In genomic region chr17:48127371-48128051, GRCh38 we compare ENCODE assay signal across 11 cellular contexts. TPM values are rescaled to one million over a fixed set of nuclear protein-coding genes. Genes with fewer than 3 reads are reported as not detected.
DNase-seq lines count a peak whose midpoint lies in the region; ATAC-seq, FAIRE-seq and TF ChIP-seq lines count a peak whose summit lies in the region.
"Had no signal": no experiment of that assay in that cellular context is flagged by ENCODE, and none has a peak within 500 bp of the region (broad histone marks: within the 10 kb centered on the region; RNA-seq: fewer than 3 reads in every experiment).

No MANE protein-coding gene starts in this region.

- H2AFZ ChIP-seq in HCT116 (ENCODE audit: low read depth, low read length, poor library complexity, severe bottlenecking) (no peak overlapping the region), keratinocyte (ENCODE audit: control insufficient read depth, low read length) (no peak overlapping the region)

- no peaks in the 10 kb centered on the region for H3K9me3 ChIP-seq in HCT116 (ENCODE audit: control insufficient read depth in 1 of 2, insufficient read depth in 1 of 2, low read depth in 1 of 2, low read length in 2 of 2)
- no peaks in the 10 kb centered on the region for H3K9me3 ChIP-seq in keratinocyte (ENCODE audit: control insufficient read depth, low read depth, low read length)
- H3K9me3 ChIP-seq in heart right ventricle: no peaks in the 10 kb centered on the region
- H3K9me3 ChIP-seq: transverse colon had no signal

- POLR2A ChIA-PET in HCT116 (lab: Charles Lee): interaction anchor here (1.1 to 1.9 kb wide), 2 partner anchors 79 to 102 kb away, joined by 3 to 5 read pairs; partner anchors contain the start of gene NFE2L1

- ATAC-seq in HCT116: peak; percentile 91
- no peak for ATAC-seq in heart right ventricle
- ATAC-seq in HG03025 (IDR thresholded peaks at IDR 0.05; ENCODE audit: low FRiP score, unreplicated experiment): no peak

- no peaks in the 10 kb centered on the region for H4K20me1 ChIP-seq in HCT116 (ENCODE audit: insufficient read depth)
- no peaks in the 10 kb centered on the region for H4K20me1 ChIP-seq in keratinocyte (ENCODE audit: control insufficient read depth, extremely low read depth, insufficient read depth, low read length)

- no peak for TF ChIP-seq POLR2A in HCT116 (IDR thresholded peaks at IDR 0.05; ENCODE audit: borderline replicate concordance, extremely low read depth, insufficient read depth, insufficient read length)

- WGBS in heart right ventricle, 2 donors: 72 to 76% methylated on average over 9 of the region's 9 CpGs

- peak overlapping the region; percentile 20; the same call in 1 of the 2 replicates for H3K9ac ChIP-seq in HCT116 (ENCODE audit: low read length)
- no peak overlapping the region for H3K9ac ChIP-seq in keratinocyte (ENCODE audit: control insufficient read depth, extremely low read depth, insufficient read depth, low read length)

- intact Hi-C loops in HCT116 (cut with micrococcal nuclease) (loop anchor here (1.0 kb wide), 1 partner anchor 102 kb away; no protein-coding TSS in a partner anchor), heart right ventricle (cut with DNase I) (loop anchor here in 4 of 10 donors (5.0 kb wide), 3 partner anchors 45 to 100 kb away; no protein-coding TSS in a partner anchor)

- RAD21 ChIA-PET in HCT116 (lab: Charles Lee; ENCODE audit: low non-redundant PET in 1 of 2, low total read pairs in 2 of 2, uncharacterized antibody in 2 of 2, unreplicated experiment in 2 of 2): no interaction called here

- TF ChIP-seq CTCF in HCT116 (IDR thresholded peaks at IDR 0.05 in 2 of 3, conservative IDR thresholded peaks at IDR 0.05 in 1 of 3; ENCODE audit: borderline replicate concordance in 1 of 3, insufficient read depth in 1 of 3, low read depth in 2 of 3, low read length in 2 of 3): no peak
- TF ChIP-seq CTCF in keratinocyte (optimal IDR thresholded peaks at IDR 0.05 in 1 of 3, IDR thresholded peaks at IDR 0.05 in 1 of 3, conservative IDR thresholded peaks at IDR 0.05 in 1 of 3; ENCODE audit: extremely low read depth in 1 of 3, insufficient read depth in 2 of 3, low read length in 3 of 3): no peak
- no peak for TF ChIP-seq CTCF in heart right ventricle (IDR thresholded peaks at IDR 0.05)

- H3K4me3 ChIP-seq in HCT116 (replicated peaks in 1 of 2; ENCODE audit: low read depth in 1 of 2, low read length in 2 of 2) (peak overlapping the region in 1 of 2 experiments; percentile 2; a peak in 1 of 4 replicates), keratinocyte (ENCODE audit: control insufficient read depth in 2 of 3, extremely low read depth in 1 of 3, insufficient read depth in 2 of 3, low read depth in 1 of 3, low read length in 3 of 3) (peak overlapping the region in 1 of 3 experiments; percentile 3), heart right ventricle (no peak overlapping the region)
- H3K4me3 ChIP-seq: transverse colon had no signal

- H3K9me1 ChIP-seq in keratinocyte (ENCODE audit: control insufficient read depth, extremely low read depth, insufficient read depth, low read length): no peaks in the 10 kb centered on the region

- DNase-seq in AG20443 (ENCODE audit: low spot score) (peak; percentile 43), HCT116 (ENCODE audit: low read depth, low spot score) (peak; percentile 57), SW480 (ENCODE audit: low spot score) (peak; percentile 89), keratinocyte (ENCODE audit: low read depth, low spot score) (peak; percentile 68), cerebellum (ENCODE audit: low spot score) (no peak), heart right ventricle (no peak)
- no peak for DNase-seq in effector CD4-positive, alpha-beta T cell
- DNase-seq: COR-L47, transverse colon had no signal

- FAIRE-seq in keratinocyte (lab: Jason Lieb, UNC): peak; percentile 97
- FAIRE-seq: TTC549 had no signal

- CTCF ChIA-PET in HCT116 (lab: Charles Lee): interaction anchor here (11.1 kb wide), 1 partner anchor 101 kb away, joined by 171 read pairs; no protein-coding TSS in a partner anchor

- H3K9me2 ChIP-seq in HCT116 (ENCODE audit: insufficient read depth): no peaks in the 10 kb centered on the region

- 0 out of 2 replicates have a peak, but pooled peaks have one; percentile 8 for TF ChIP-seq RAD21 in HCT116 (IDR thresholded peaks at IDR 0.05; ENCODE audit: low read depth)

- peak overlapping the region; percentile 48; the same call in 1 of the 2 replicates for H3K27ac ChIP-seq in HCT116 (ENCODE audit: low read depth, low read length)
- peak overlapping the region; percentile 19 for H3K27ac ChIP-seq in keratinocyte (ENCODE audit: control insufficient read depth, insufficient read depth, low read length)
- no peak overlapping the region for H3K27ac ChIP-seq in heart right ventricle
- H3K27ac ChIP-seq: transverse colon had no signal

- H3K4me1 ChIP-seq in HCT116 (ENCODE audit: control insufficient read depth in 1 of 2, insufficient read depth in 2 of 2, low read length in 2 of 2) (peaks cover 16 to 22% of the 10 kb centered on the region in 2 experiments), keratinocyte (ENCODE audit: control insufficient read depth, extremely low read depth, insufficient read depth, low read length) (peaks cover 18% of the 10 kb centered on the region), heart right ventricle (peaks cover 0 to 9% (median 0%) of the 10 kb centered on the region in 9 donors)

- H3K27me3 ChIP-seq in HCT116 (ENCODE audit: insufficient read depth, low read length) (no peaks in the 10 kb centered on the region), keratinocyte (ENCODE audit: control insufficient read depth, extremely low read depth, insufficient read depth, low read length) (no peaks in the 10 kb centered on the region), heart right ventricle (peaks cover 0 to 3% (median 0%) of the 10 kb centered on the region in 7 donors)
- H3K27me3 ChIP-seq: transverse colon had no signal

- peaks cover 2 to 5% of the 10 kb centered on the region in 2 experiments; a peak in 3 of 4 replicates for H3K36me3 ChIP-seq in HCT116 (ENCODE audit: control insufficient read depth in 1 of 2, insufficient read depth in 2 of 2, low read length in 2 of 2)
- H3K36me3 ChIP-seq in keratinocyte (ENCODE audit: control insufficient read depth in 2 of 2, extremely low read depth in 1 of 2, insufficient read depth in 2 of 2, low read length in 2 of 2): peaks cover 0 to 7% of the 10 kb centered on the region in 2 experiments
- H3K36me3 ChIP-seq in heart right ventricle: peaks cover 0 to 45% (median 4%) of the 10 kb centered on the region in 9 donors

- no TSS peak for BruUV-seq in HCT116 (replicated peaks; lab: Mats Ljungman, UMichigan)

- no peaks in the 10 kb centered on the region for H3K79me2 ChIP-seq in HCT116 (ENCODE audit: insufficient read depth, low read length)
- H3K79me2 ChIP-seq in keratinocyte (ENCODE audit: control insufficient read depth, insufficient read depth, low read length): no peaks in the 10 kb centered on the region

- peak overlapping the region; percentile 55 for H3K4me2 ChIP-seq in HCT116 (ENCODE audit: low read length)
- H3K4me2 ChIP-seq in keratinocyte (ENCODE audit: control insufficient read depth, extremely low read depth, insufficient read depth, low read depth, low read length): peak overlapping the region; percentile 39

- dilution Hi-C loops in keratinocyte (cut with MboI; ENCODE audit: extremely low pct_ligation_motif_present, low sequenced_read_pairs): no loop called here

TF ChIP-seq in HCT116, 20 proteins besides CTCF, POLR2A, EP300 and RAD21 (continues in another document):
- TF ChIP-seq ZBTB33 (IDR thresholded peaks at IDR 0.05; ENCODE audit: extremely low read depth, insufficient replicate concordance, low read length): no peak
- TF ChIP-seq JUND (IDR thresholded peaks at IDR 0.05): peak; percentile 93

RNA-seq across cellular contexts. Expression of gene SNX11, which starts 19.9 kb away (rescaled TPM):
- 26.8 TPM for total RNA-seq in HCT116 (2021; ENCODE audit: unreplicated experiment)
- 15.4 and 20.6 TPM in 2 replicates for polyA plus RNA-seq in HCT116 (2012)
- 20.8 to 23.9 TPM (median 21.0 TPM) in 3 replicates for polyA plus RNA-seq in keratinocyte
- 3.6 TPM for polyA plus RNA-seq in keratinocyte (2011; ENCODE audit: low read depth)
- 16.1 and 19.0 TPM in 2 replicates for polyA plus RNA-seq in keratinocyte (2011; cell fraction: cytosol; rRNA removed)
- 20.9 and 21.5 TPM in 2 replicates for polyA plus RNA-seq in keratinocyte (2011; cell fraction: nucleus; rRNA removed)
- polyA plus RNA-seq in keratinocyte (2012; ENCODE audit: low replicate concordance): 16.2 and 19.5 TPM in 2 replicates
- 14.6 to 23.8 TPM (median 16.5 TPM) in 3 replicates for polyA minus RNA-seq in keratinocyte
- polyA minus RNA-seq in keratinocyte (2011; cell fraction: cytosol; rRNA and poly(A)+ RNA removed): 12.7 TPM
- 8.5 and 13.4 TPM in 2 replicates for polyA minus RNA-seq in keratinocyte (2011; cell fraction: nucleus; rRNA and poly(A)+ RNA removed)
- total RNA-seq in cerebellum: 8.7 TPM
- total RNA-seq in heart right ventricle: 10 to 100 TPM in 9 of 10 donors, 1 to 10 TPM in 1; 7.2 to 17.0 (median 12.3) TPM
- 10 to 100 TPM in 1 of 2 donors, 1 to 10 TPM in 1; 7.1 to 17.1 TPM for polyA plus RNA-seq in heart right ventricle

RNA-seq across cellular contexts. Expression of gene CBX1, which starts 26.2 kb away (rescaled TPM):
- total RNA-seq in HCT116 (2021; ENCODE audit: unreplicated experiment) (136 TPM), cerebellum (65.9 TPM), heart right ventricle (10 to 100 TPM; 30.3 to 40.8 (median 35.9) TPM)
- polyA plus RNA-seq in HCT116 (2012): 47.8 and 66.8 TPM in 2 replicates
- polyA plus RNA-seq in keratinocyte (20.7 to 49.4 TPM (median 42.3 TPM) in 3 replicates), heart right ventricle (10 to 100 TPM; 19.8 to 38.8 TPM)
- polyA plus RNA-seq in keratinocyte (2011; ENCODE audit: low read depth): 23.4 TPM
- polyA plus RNA-seq in keratinocyte (2011; cell fraction: cytosol; rRNA removed): 40.7 and 53.0 TPM in 2 replicates
- 25.2 and 26.8 TPM in 2 replicates for polyA plus RNA-seq in keratinocyte (2011; cell fraction: nucleus; rRNA removed)
- 44.3 and 74.9 TPM in 2 replicates for polyA plus RNA-seq in keratinocyte (2012; ENCODE audit: low replicate concordance)
- polyA minus RNA-seq in keratinocyte: 5.7 to 20.2 TPM (median 7.7 TPM) in 3 replicates
- 20.0 TPM for polyA minus RNA-seq in keratinocyte (2011; cell fraction: cytosol; rRNA and poly(A)+ RNA removed)
- polyA minus RNA-seq in keratinocyte (2011; cell fraction: nucleus; rRNA and poly(A)+ RNA removed): 7.0 and 9.9 TPM in 2 replicates

Comparison
In these comparisons a context has a peak if more than half of its experiments do, and no peak if none do; other contexts are left out.
1. DNase-seq: peak in AG20443 (single experiment), HCT116 (single experiment), SW480 (single experiment) and keratinocyte (single experiment); none in cerebellum (single experiment), heart right ventricle (0 of 2) and effector CD4-positive, alpha-beta T cell (single experiment).
2. H3K27ac ChIP-seq: peak in HCT116 (single experiment) and keratinocyte (single experiment); none in heart right ventricle (0 of 10).